8 cellular contexts compared by ENCODE assay signal in the genomic region with DNA sequence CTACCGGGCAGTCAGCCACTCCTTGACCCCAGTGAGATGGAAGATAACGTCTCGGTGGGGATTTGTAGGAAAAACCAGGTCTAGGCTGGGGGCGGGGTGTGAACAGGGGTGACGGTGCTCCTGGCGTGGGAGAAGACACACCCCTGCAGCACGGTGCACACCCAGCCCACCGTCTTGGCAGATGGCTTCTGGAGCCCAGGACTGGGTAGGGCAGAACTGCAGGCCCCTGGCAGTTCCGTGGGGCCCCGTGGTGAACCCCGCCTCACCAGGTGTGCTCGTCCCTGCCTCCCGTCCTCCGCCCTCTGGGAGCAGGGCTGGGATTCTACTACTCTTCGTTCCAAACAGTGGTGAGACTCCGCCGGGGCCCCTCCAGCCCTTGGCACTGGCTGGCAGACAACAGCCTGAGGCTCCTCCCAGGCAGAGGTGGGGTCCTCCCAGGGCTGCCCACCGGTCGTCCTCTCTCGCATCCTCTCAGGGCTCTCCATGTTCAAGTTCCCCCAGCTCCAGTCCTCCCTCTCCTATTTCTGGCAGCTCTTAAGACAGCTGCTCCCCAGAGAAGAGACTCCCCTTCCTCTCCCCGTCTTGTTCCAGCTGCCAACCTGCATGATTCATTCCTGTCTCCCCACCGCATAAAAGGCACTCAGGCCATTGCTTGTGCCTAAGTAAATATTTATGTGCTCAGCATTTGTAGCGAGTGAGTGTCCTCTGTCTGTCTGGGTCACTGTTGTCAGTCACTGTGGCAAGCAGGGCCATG.
DNase-seq lines count a peak whose midpoint lies in the region; ATAC-seq, FAIRE-seq and TF ChIP-seq lines count a peak whose summit lies in the region.

No MANE protein-coding gene starts in this region.

- H3K36me3 ChIP-seq in pancreas, result no peaks in the 10 kb centered on the region

- H3K4me1 ChIP-seq in pancreas, result no peaks in the 10 kb centered on the region

- no peak overlapping the region for H3K27ac ChIP-seq in pancreas

- DNase-seq in H4 (ENCODE audit: low spot score) (peak; percentile 94), NCI-H226 (peak; percentile 77), ecto neural progenitor cell (ENCODE audit: low spot score) (peak; percentile 56), pancreas (no peak), NCI-H1694 treated with DMSO at 0.1 percent for 48 hours (lab: John Stamatoyannopoulos, UW) (no peak), T-helper 2 cell (no peak)
- DNase-seq in stimulated activated naive CD4-positive, alpha-beta T cell (lab: John Stamatoyannopoulos, UW), result no peak

- no peaks in the 10 kb centered on the region for H3K27me3 ChIP-seq in pancreas

- ATAC-seq in pancreas, result peak in 3 of 4 donors; percentile 26 to 60 (median 52)
- ATAC-seq in GM21367 (IDR thresholded peaks at IDR 0.05; ENCODE audit: unreplicated experiment), result no peak

- H3K4me3 ChIP-seq in pancreas, result no peak overlapping the region

- no peaks in the 10 kb centered on the region for H3K9me3 ChIP-seq in pancreas

- intact Hi-C loops in pancreas (cut with DNase I), result no loop called here

- WGBS in pancreas, 2 donors, result 25 to 41% methylated on average over 23 of the region's 23 CpGs

- FAIRE-seq in pancreas (lab: Jason Lieb, UNC), result no peak

- no peak for TF ChIP-seq CTCF in pancreas (IDR thresholded peaks at IDR 0.05)

Comparison
In these comparisons a context has a peak if more than half of its experiments do, and no peak if none do; other contexts are left out.
1. DNase-seq: peak in H4 (single experiment), NCI-H226 (single experiment) and ecto neural progenitor cell (single experiment); none in pancreas (0 of 6), NCI-H1694 treated with DMSO at 0.1 percent for 48 hours (single experiment), T-helper 2 cell (0 of 5) and stimulated activated naive CD4-positive, alpha-beta T cell (0 of 6).